ENCODE assay signal across 8 cellular contexts in the genomic region with DNA sequence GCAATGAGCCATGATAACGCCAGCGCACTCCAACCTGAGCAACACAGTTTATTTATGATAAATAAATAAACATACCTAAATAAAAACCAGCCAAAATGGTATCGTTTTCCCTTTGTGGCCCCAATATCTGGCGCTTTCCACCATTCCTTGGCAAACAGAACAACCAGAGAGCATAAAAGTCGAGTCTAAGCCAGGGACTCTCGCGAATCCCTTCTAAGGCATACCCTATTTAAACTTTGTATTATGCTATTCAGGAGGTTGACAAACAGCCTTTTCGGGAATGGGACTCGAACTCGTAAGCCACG.
DNase-seq lines count a peak whose midpoint lies in the region; ATAC-seq and TF ChIP-seq lines count a peak whose summit lies in the region.

No MANE protein-coding gene starts in this region.

- DNase-seq in cardiac fibroblast (ENCODE audit: low read depth in 2 of 2) (no peak), inferior parietal cortex (ENCODE audit: extremely low spot score) (no peak), SW 1271 (lab: John Stamatoyannopoulos, UW) (no peak), SIG-M5 (lab: John Stamatoyannopoulos, UW) (no peak)

- H3K4me1 ChIP-seq in ACC112 (ENCODE audit: control insufficient read depth, insufficient read depth, low read length, unreplicated experiment) (peaks cover 18% of the 10 kb centered on the region), HUES48 (ENCODE audit: control insufficient read depth, insufficient read depth, low read length) (peaks cover 30% of the 10 kb centered on the region), mucosa of stomach (ENCODE audit: control insufficient read depth, insufficient read depth, low read length) (peaks cover 4% of the 10 kb centered on the region)

- H3K27me3 ChIP-seq in ACC112 (ENCODE audit: insufficient read depth, low read length) (no peaks in the 10 kb centered on the region), HUES48 (ENCODE audit: control insufficient read depth, insufficient read depth, low read length) (no peaks in the 10 kb centered on the region), mucosa of stomach (ENCODE audit: control insufficient read depth, insufficient read depth, low read length) (no peaks in the 10 kb centered on the region)

- no peak for ATAC-seq in GM19324 (IDR thresholded peaks at IDR 0.05; ENCODE audit: low FRiP score, unreplicated experiment)

- TF ChIP-seq CTCF in cardiac fibroblast (IDR thresholded peaks at IDR 0.05; ENCODE audit: low read depth, low read length) = no peak

- H3K36me3 ChIP-seq in ACC112 (ENCODE audit: insufficient read depth, low read length) (0 out of 2 replicates have a peak, but pooled peaks cover 5% of the 10 kb centered on the region), HUES48 (ENCODE audit: control insufficient read depth, insufficient read depth, low read length) (peaks cover 6% of the 10 kb centered on the region; the same call in 1 of the 2 replicates), mucosa of stomach (ENCODE audit: control insufficient read depth, insufficient read depth, low read length) (no peaks in the 10 kb centered on the region)

- H2AFZ ChIP-seq in ACC112 (ENCODE audit: low read length, unreplicated experiment) = peak overlapping the region; percentile 79

- H3K27ac ChIP-seq in ACC112 (ENCODE audit: low read depth, low read length) = peak overlapping the region; percentile 93
- H3K27ac ChIP-seq in HUES48 (ENCODE audit: low read depth, low read length) = peak overlapping the region; percentile 99

- H3K9ac ChIP-seq in HUES48 (ENCODE audit: low read depth, low read length) = peak overlapping the region; percentile 64
- H3K9ac ChIP-seq in mucosa of stomach (ENCODE audit: low read length) = peak overlapping the region; percentile 95

- H3K9me3 ChIP-seq in HUES48 (ENCODE audit: control insufficient read depth, insufficient read depth, low read length) = no peaks in the 10 kb centered on the region
- H3K9me3 ChIP-seq in mucosa of stomach (ENCODE audit: control insufficient read depth, low read length) = no peaks in the 10 kb centered on the region

- peaks cover 44% of the 10 kb centered on the region for H3K79me2 ChIP-seq in ACC112 (ENCODE audit: control insufficient read depth, insufficient read depth, low read length, unreplicated experiment)

- H3K4me3 ChIP-seq in ACC112 (ENCODE audit: low read depth, low read length) (peak overlapping the region; percentile 99), HUES48 (ENCODE audit: low read depth, low read length) (peak overlapping the region; percentile 97), cardiac fibroblast (replicated peaks in 1 of 2; ENCODE audit: low read depth in 2 of 2, low read length in 2 of 2) (peak overlapping the region; percentile 91 to 92), mucosa of stomach (ENCODE audit: low read length) (no peak overlapping the region)
